ENCODE assay signal across 17 cellular contexts in genomic region chr3:172356427-172356826, GRCh38.
"Had no signal": no experiment of that assay in that cellular context is flagged by ENCODE, and none has a peak within 500 bp of the region (broad histone marks: within the 10 kb centered on the region; RNA-seq: fewer than 3 reads in every experiment).

No MANE protein-coding gene starts in this region.

- H3K27ac Mint-ChIP-seq: activated T-helper 1 cell treated with anti-CD3 and anti-CD28 coated beads, Interleukin-12 subunit alpha, Interleukin-12 subunit beta, Interleukin-2, Interleukin-4 antibody, amounts not matched to agents 30 ng/mL and 10 ng/mL and 1 ng/mL, durations not matched to agents 14 hours and 24 hours and 36 hours had no signal

- DNase-seq: activated CD4-positive, alpha-beta T cell treated with anti-CD3 and anti-CD28 coated beads for 1 hour; activated CD4-positive, alpha-beta T cell treated with anti-CD3 and anti-CD28 coated beads, Interleukin-2, amount 50 U/mL, for 48 hours; activated gamma-delta T cell treated with Interleukin-2 at 50 U/mL for 16 hours; activated T-cell treated with anti-CD3 and anti-CD28 coated beads for 4 hours; lower lobe of right lung; pancreas; spleen; stimulated activated naive CD4-positive, alpha-beta T cell; WERI-Rb-1 had no signal

- ATAC-seq: activated naive CD4-positive, alpha-beta T cell treated with anti-CD3 and anti-CD28 coated beads, Interleukin-2, amount 50 U/mL, for 72 hours; sciatic nerve had no signal

- H3K27me3 ChIP-seq: cardiac muscle cell, pancreas, spleen, transverse colon, vagina had no signal

- H3K4me3 Mint-ChIP-seq: activated T-helper 1 cell treated with anti-CD3 and anti-CD28 coated beads, Interleukin-12 subunit alpha, Interleukin-12 subunit beta, Interleukin-2, Interleukin-4 antibody, amounts not matched to agents 30 ng/mL and 10 ng/mL and 1 ng/mL, durations not matched to agents 14 hours and 24 hours and 36 hours; mesothelial cell of epicardium had no signal

- H3K27ac ChIP-seq: lower lobe of right lung, spleen, transverse colon, vagina, WERI-Rb-1 had no signal

- H3K4me3 ChIP-seq: cardiac muscle cell, coronary artery, lower lobe of right lung, pancreas, spleen, transverse colon, vagina had no signal

- H3K4me1 ChIP-seq: lower lobe of right lung had no signal

- H3K9me3 ChIP-seq: lower lobe of right lung, pancreas, transverse colon, vagina had no signal

- H3K9me3 Mint-ChIP-seq: activated T-helper 1 cell treated with anti-CD3 and anti-CD28 coated beads, Interleukin-12 subunit alpha, Interleukin-12 subunit beta, Interleukin-2, Interleukin-4 antibody, amounts not matched to agents 30 ng/mL and 10 ng/mL and 1 ng/mL, durations not matched to agents 14 hours and 24 hours and 36 hours had no signal
